ENCODE assay signal across 18 cellular contexts in genomic region chr12:48302161-48302896, GRCh38. TPM values are rescaled to one million over a fixed set of nuclear protein-coding genes. Genes with fewer than 3 reads are reported as not detected.
A peak's percentile ranks its signal among the peaks of the same experiment; 100 is the strongest.
DNase-seq lines count a peak whose midpoint lies in the region; ATAC-seq, FAIRE-seq and TF ChIP-seq lines count a peak whose summit lies in the region.
"Had no signal": no experiment of that assay in that cellular context is flagged by ENCODE, and none has a peak within 500 bp of the region (broad histone marks: within the 10 kb centered on the region; RNA-seq: fewer than 3 reads in every experiment).

No MANE protein-coding gene starts in this region.

- H3K4me3 ChIP-seq in liver (ENCODE audit: low read depth in 1 of 3, low read length in 3 of 3) (no peak overlapping the region), HepG2 (replicated peaks in 1 of 3; ENCODE audit: insufficient read depth in 1 of 3, low read depth in 2 of 3, low read length in 3 of 3) (no peak overlapping the region), right lobe of liver (no peak overlapping the region)
- H3K4me3 ChIP-seq: BLaER1, GM23248 had no signal

- H3K36me3 ChIP-seq in liver (ENCODE audit: control insufficient read depth in 4 of 4, insufficient read depth in 3 of 4, low read depth in 1 of 4, low read length in 3 of 4), result no peaks in the 10 kb centered on the region
- no peaks in the 10 kb centered on the region for H3K36me3 ChIP-seq in HepG2 (replicated peaks in 1 of 2; ENCODE audit: control insufficient read depth in 1 of 2, insufficient read depth in 2 of 2, low read length in 2 of 2)
- H3K36me3 ChIP-seq in right lobe of liver, result no peaks in the 10 kb centered on the region
- H3K36me3 ChIP-seq: BLaER1 had no signal

- H3K9me3 ChIP-seq in liver (ENCODE audit: control insufficient read depth in 4 of 4, low read length in 3 of 4), result no peaks in the 10 kb centered on the region
- H3K9me3 ChIP-seq in HepG2 (ENCODE audit: low read length), result no peaks in the 10 kb centered on the region
- no peaks in the 10 kb centered on the region for H3K9me3 ChIP-seq in right lobe of liver
- H3K9me3 ChIP-seq: BLaER1, Caco-2 had no signal

- H3K9ac ChIP-seq in liver (ENCODE audit: low read depth in 1 of 2, low read length in 2 of 2), result no peak overlapping the region
- H3K9ac ChIP-seq in HepG2 (ENCODE audit: insufficient read depth, low read depth, low read length), result no peak overlapping the region
- H3K9ac ChIP-seq: BLaER1, GM23248 had no signal

- H3K27me3 Mint-ChIP-seq in stimulated activated naive B cell treated with anti-CD40 and anti-IgM and Interleukin-4, amounts not matched to agents 10 μg/mL and 1 μg/mL and 100 μg/mL, for 72 hours, result peaks cover 11 to 12% of the 10 kb centered on the region in 2 donors
- no peaks in the 10 kb centered on the region for H3K27me3 Mint-ChIP-seq in endothelial cell (ENCODE audit: unreplicated experiment)
- H3K27me3 Mint-ChIP-seq: CD8-positive, alpha-beta memory T cell had no signal

- no TSS peak for BruUV-seq in HepG2 (replicated peaks; lab: Mats Ljungman, UMichigan)

- 75% methylated on average over 2 of the region's 2 CpGs for WGBS in liver
- WGBS in HepG2 (ENCODE audit: low lambda C conversion rate), result 7% methylated on average over 2 of the region's 2 CpGs
- WGBS in right lobe of liver (ENCODE audit: insufficient coverage, low coverage, low lambda C conversion rate, missing lambda C conversion rate), result 61% methylated on average over 2 of the region's 2 CpGs

- H2AFZ ChIP-seq in HepG2 (ENCODE audit: low read length), result no peak overlapping the region
- H2AFZ ChIP-seq: GM23248 had no signal

- no peak for TF ChIP-seq EP300 in HepG2 (IDR thresholded peaks at IDR 0.05; ENCODE audit: low read depth in 2 of 2, low read length in 2 of 2)
- TF ChIP-seq EP300 in HepG2 (CRISPR knock-in tag; IDR thresholded peaks at IDR 0.05; ENCODE audit: borderline replicate concordance), result no peak

- POLR2A ChIA-PET in HepG2 (lab: Yijun Ruan, JAX), result no interaction called here

- TF ChIP-seq POLR2A in HepG2 (IDR thresholded peaks at IDR 0.05; ENCODE audit: insufficient read depth in 1 of 2, low read depth in 2 of 2, low read length in 2 of 2), result no peak
- TF ChIP-seq POLR2A in right lobe of liver (IDR thresholded peaks at IDR 0.05), result no peak

- TF ChIP-seq RAD21 in liver (IDR thresholded peaks at IDR 0.05) (no peak), HepG2 (CRISPR knock-in tag; IDR thresholded peaks at IDR 0.05) (no peak)

- no peaks in the 10 kb centered on the region for H3K9me3 Mint-ChIP-seq in stimulated activated naive B cell treated with anti-CD40 and anti-IgM and Interleukin-4, amounts not matched to agents 10 μg/mL and 1 μg/mL and 100 μg/mL, for 72 hours
- H3K9me3 Mint-ChIP-seq in endothelial cell (ENCODE audit: unreplicated experiment), result no peaks in the 10 kb centered on the region
- H3K9me3 Mint-ChIP-seq: CD8-positive, alpha-beta memory T cell had no signal

- H3K79me2 ChIP-seq in HepG2 (ENCODE audit: insufficient read depth, low read length), result no peaks in the 10 kb centered on the region

- no peak overlapping the region for H3K4me2 ChIP-seq in HepG2 (ENCODE audit: low read depth, low read length)
- H3K4me2 ChIP-seq: BLaER1 had no signal

- no peak overlapping the region for H3K27ac Mint-ChIP-seq in stimulated activated naive B cell treated with anti-CD40 and anti-IgM and Interleukin-4, amounts not matched to agents 10 μg/mL and 1 μg/mL and 100 μg/mL, for 72 hours
- H3K27ac Mint-ChIP-seq in endothelial cell (ENCODE audit: unreplicated experiment), result no peak overlapping the region
- H3K27ac Mint-ChIP-seq: CD8-positive, alpha-beta memory T cell had no signal

- no peaks in the 10 kb centered on the region for H3K4me1 ChIP-seq in liver (ENCODE audit: control insufficient read depth in 4 of 4, insufficient read depth in 4 of 4, low read length in 3 of 4)
- H3K4me1 ChIP-seq in HepG2 (ENCODE audit: insufficient read depth, low read length), result no peaks in the 10 kb centered on the region
- H3K4me1 ChIP-seq in right lobe of liver, result no peaks in the 10 kb centered on the region
- H3K4me1 ChIP-seq: BLaER1, Caco-2 had no signal

- H3K4me3 Mint-ChIP-seq in stimulated activated naive B cell treated with anti-CD40 and anti-IgM and Interleukin-4, amounts not matched to agents 10 μg/mL and 1 μg/mL and 100 μg/mL, for 72 hours, result no peak overlapping the region
- H3K4me3 Mint-ChIP-seq in endothelial cell (ENCODE audit: unreplicated experiment), result no peak overlapping the region
- H3K4me3 Mint-ChIP-seq: CD8-positive, alpha-beta memory T cell had no signal

- H3K27ac ChIP-seq in liver (ENCODE audit: low read depth in 1 of 2, low read length in 2 of 2) (no peak overlapping the region), HepG2 (ENCODE audit: extremely low read length, insufficient read depth, low read length) (no peak overlapping the region), right lobe of liver (no peak overlapping the region)
- H3K27ac ChIP-seq: BLaER1, GM23248 had no signal

- intact Hi-C loops in HepG2 (cut with micrococcal nuclease; ENCODE audit: unreplicated experiment) (no loop called here), right lobe of liver (cut with DNase I) (no loop called here)

- H3K27me3 ChIP-seq in liver (ENCODE audit: control insufficient read depth in 4 of 4, insufficient read depth in 4 of 4, low read length in 3 of 4) (no peaks in the 10 kb centered on the region), HepG2 (ENCODE audit: control insufficient read depth in 1 of 2, insufficient read depth in 2 of 2, low read length in 2 of 2) (peaks cover 2 to 13% of the 10 kb centered on the region in 2 experiments; a peak in 2 of 5 replicates), right lobe of liver (no peaks in the 10 kb centered on the region)
- H3K27me3 ChIP-seq: BLaER1 had no signal

- no peaks in the 10 kb centered on the region for H4K20me1 ChIP-seq in HepG2 (ENCODE audit: insufficient read depth, low read length)
- H4K20me1 ChIP-seq: BLaER1 had no signal

- in situ Hi-C loops in HepG2 (cut with HindIII; ENCODE audit: extremely low pct_ligation_motif_present, low pct_unique_long_range_greater_than_20kb), result no loop called here

- H3K36me3 Mint-ChIP-seq in stimulated activated naive B cell treated with anti-CD40 and anti-IgM and Interleukin-4, amounts not matched to agents 10 μg/mL and 1 μg/mL and 100 μg/mL, for 72 hours, result no peaks in the 10 kb centered on the region
- no peaks in the 10 kb centered on the region for H3K36me3 Mint-ChIP-seq in endothelial cell (ENCODE audit: low read depth, unreplicated experiment)
- H3K36me3 Mint-ChIP-seq: CD8-positive, alpha-beta memory T cell had no signal

- FAIRE-seq in HepG2 (lab: Jason Lieb, UNC), result no peak
- FAIRE-seq: H54 had no signal

- DNase-seq in HepG2 (ENCODE audit: low spot score), result no peak
- no peak for DNase-seq in right lobe of liver
- no peak for DNase-seq in stimulated activated naive B cell treated with anti-CD40 and anti-IgM and Interleukin-4, amounts not matched to agents 10 μg/mL and 1 μg/mL and 100 μg/mL, for 72 hours
- DNase-seq in endothelial cell (ENCODE audit: low spot score), result no peak
- DNase-seq in foreskin melanocyte, result no peak
- DNase-seq: 8988T; AML-193; Caco-2; CD8-positive, alpha-beta memory T cell; DND-41; GDM1; GM23248; IMR-90 had no signal

- peaks cover under 1% of the 10 kb centered on the region in 2 donors for H3K4me1 Mint-ChIP-seq in stimulated activated naive B cell treated with anti-CD40 and anti-IgM and Interleukin-4, amounts not matched to agents 10 μg/mL and 1 μg/mL and 100 μg/mL, for 72 hours
- H3K4me1 Mint-ChIP-seq in endothelial cell (ENCODE audit: unreplicated experiment), result peaks cover 2% of the 10 kb centered on the region
- H3K4me1 Mint-ChIP-seq: CD8-positive, alpha-beta memory T cell had no signal

- CTCF ChIA-PET in HepG2 (lab: Yijun Ruan, JAX; ENCODE audit: low intra/inter-chr PET ratio, low total read pairs), result no interaction called here

- ATAC-seq in HepG2 (no peak), right lobe of liver (peak; percentile 49 to 85 (median 52)), GM19452 (IDR thresholded peaks at IDR 0.05; ENCODE audit: unreplicated experiment) (no peak)
- ATAC-seq in stimulated activated naive B cell treated with anti-CD40 and anti-IgM and Interleukin-4, amounts not matched to agents 10 μg/mL and 1 μg/mL and 100 μg/mL, for 72 hours (replicated peaks), result peak; percentile 34 to 36
- ATAC-seq: HCT116 had no signal

- TF ChIP-seq CTCF in liver (IDR thresholded peaks at IDR 0.05; ENCODE audit: low read depth, low read length, missing input control) (no peak), HepG2 (CRISPR knock-in tag; IDR thresholded peaks at IDR 0.05) (no peak), right lobe of liver (IDR thresholded peaks at IDR 0.05) (no peak), endothelial cell (IDR thresholded peaks at IDR 0.05; ENCODE audit: unreplicated experiment) (no peak)

TF ChIP-seq in liver, 16 proteins besides CTCF, POLR2A, EP300 and RAD21 (continues in another document):
- TF ChIP-seq EGR1 (IDR thresholded peaks at IDR 0.05; ENCODE audit: low read depth in 2 of 2), result no peak

TF ChIP-seq in HepG2, 621 proteins besides CTCF, POLR2A, EP300 and RAD21 (continues in another document):
- TF ChIP-seq RORA (CRISPR knock-in tag; IDR thresholded peaks at IDR 0.05), result no peak

RNA-seq across cellular contexts. Expression of gene ZNF641, which starts 48.4 kb away (rescaled TPM):
- total RNA-seq in liver (10 to 100 TPM in 1 of 2 donors, 1 to 10 TPM in 1; 8.1 to 15.8 TPM), HepG2 (2016; rRNA removed; fragmentation: Illumina TruSeq; extraction: Trizol) (6.6 and 7.7 TPM in 2 replicates), right lobe of liver (1 to 10 TPM; 6.5 to 8.4 (median 7.2) TPM), endothelial cell (ENCODE audit: unreplicated experiment) (35.3 TPM)
- polyA plus RNA-seq in liver (1 to 10 TPM; 3.0 to 4.2 TPM), HepG2 (2011; rRNA removed) (4.4 and 4.9 TPM in 2 replicates)
- total RNA-seq in HepG2 (2016; cell fraction: cytosol; rRNA removed; fragmentation: Illumina TruSeq; extraction: Trizol; ENCODE audit: low read depth), result 1.9 and 2.0 TPM in 2 replicates
- 7.2 and 8.6 TPM in 2 replicates for total RNA-seq in HepG2 (2016; cell fraction: insoluble cytoplasmic fraction; rRNA removed; fragmentation: Illumina TruSeq; extraction: Trizol)
- total RNA-seq in HepG2 (2016; cell fraction: membrane; rRNA removed; fragmentation: Illumina TruSeq; extraction: Trizol), result 8.1 and 8.6 TPM in 2 replicates
- total RNA-seq in HepG2 (2016; cell fraction: nucleus; rRNA removed; fragmentation: Illumina TruSeq; extraction: Trizol), result 6.9 and 7.9 TPM in 2 replicates
- 2.6 and 3.4 TPM in 2 replicates for polyA plus RNA-seq in HepG2 (2011; cell fraction: cytosol; rRNA removed)
- polyA plus RNA-seq in HepG2 (2011; cell fraction: nucleus; rRNA removed), result 6.1 and 9.1 TPM in 2 replicates
- polyA plus RNA-seq in HepG2 (2012), result 3.3 and 3.7 TPM in 2 replicates
- 1.4 TPM in 2 replicates for polyA plus RNA-seq in HepG2 (2016; cell fraction: cytosol; fragmentation: Illumina TruSeq; extraction: Trizol; ENCODE audit: low read depth)
- 4.4 and 5.3 TPM in 2 replicates for polyA plus RNA-seq in HepG2 (2016; cell fraction: insoluble cytoplasmic fraction; fragmentation: Illumina TruSeq; extraction: Trizol; ENCODE audit: low read depth)
- polyA plus RNA-seq in HepG2 (2016; cell fraction: membrane; fragmentation: Illumina TruSeq; extraction: Trizol; ENCODE audit: low read depth), result 3.3 and 3.7 TPM in 2 replicates
- polyA plus RNA-seq in HepG2 (2016; cell fraction: nucleus; fragmentation: Illumina TruSeq; extraction: Trizol; ENCODE audit: insufficient read depth, low read depth), result 5.0 and 8.2 TPM in 2 replicates
- polyA minus RNA-seq in HepG2 (2011; rRNA and poly(A)+ RNA removed; ENCODE audit: low replicate concordance), result 8.5 and 35.7 TPM in 2 replicates
- 3.3 and 4.2 TPM in 2 replicates for polyA minus RNA-seq in HepG2 (2011; cell fraction: cytosol; rRNA and poly(A)+ RNA removed)
- 11.2 and 23.7 TPM in 2 replicates for polyA minus RNA-seq in HepG2 (2011; cell fraction: nucleus; rRNA and poly(A)+ RNA removed)

Comparison
In these comparisons a context has a peak if more than half of its experiments do, and no peak if none do; other contexts are left out.
1. ATAC-seq: peak in right lobe of liver (4 of 4) and stimulated activated naive B cell treated with anti-CD40 and anti-IgM and Interleukin-4, amounts not matched to agents 10 μg/mL and 1 μg/mL and 100 μg/mL, for 72 hours (2 of 2); none in HepG2 (single experiment) and GM19452 (single experiment).